ENCODE assay signal across 8 cellular contexts in genomic region chr7:132614428-132615076, GRCh38. TPM values are rescaled to one million over a fixed set of nuclear protein-coding genes. Genes with fewer than 3 reads are reported as not detected.
DNase-seq lines count a peak whose midpoint lies in the region; ATAC-seq and TF ChIP-seq lines count a peak whose summit lies in the region.

No MANE protein-coding gene starts in this region.

- H3K4me3 ChIP-seq in parathyroid adenoma (ENCODE audit: low read depth, low read length) = no peak overlapping the region

- no peak overlapping the region for H3K27ac ChIP-seq in parathyroid adenoma

- H3K9ac ChIP-seq in parathyroid adenoma = no peak overlapping the region

- peak overlapping the region; percentile 65 for H3K4me3 Mint-ChIP-seq in glutamatergic neuron (ENCODE audit: unreplicated experiment)

- H3K9me3 ChIP-seq in parathyroid adenoma (ENCODE audit: control insufficient read depth, low read length) = peaks cover 5% of the 10 kb centered on the region

- peak overlapping the region; percentile 67 for H2AFZ ChIP-seq in parathyroid adenoma

- H3K4me1 ChIP-seq in parathyroid adenoma = no peaks in the 10 kb centered on the region

- H3K27me3 ChIP-seq in parathyroid adenoma (ENCODE audit: control insufficient read depth, insufficient read depth, low read length) = no peaks in the 10 kb centered on the region

- TF ChIP-seq CTCF in glutamatergic neuron (IDR thresholded peaks at IDR 0.05; ENCODE audit: partially characterized antibody, unreplicated experiment) (peak; percentile 20), parathyroid adenoma (IDR thresholded peaks at IDR 0.05) (peak; percentile 13)

- peaks cover 18% of the 10 kb centered on the region for H3K4me1 Mint-ChIP-seq in glutamatergic neuron (ENCODE audit: low read depth, unreplicated experiment)

- no peaks in the 10 kb centered on the region for H3K36me3 Mint-ChIP-seq in glutamatergic neuron (ENCODE audit: unreplicated experiment)

- no peaks in the 10 kb centered on the region for H3K79me2 ChIP-seq in parathyroid adenoma

- peak; percentile 79 for DNase-seq in ELF-1 (ENCODE audit: low read depth, low spot score)
- DNase-seq in NOMO-1 treated with DMSO at 0.1 percent for 48 hours (lab: John Stamatoyannopoulos, UW; ENCODE audit: unreplicated experiment) = peak; percentile 1
- DNase-seq in glutamatergic neuron = peak; percentile 33
- no peak for DNase-seq in NCI-H1930 (lab: John Stamatoyannopoulos, UW)
- no peak for DNase-seq in stimulated activated naive CD4-positive, alpha-beta T cell treated with Interleukin-2 at 50 U/mL for 16 hours (lab: John Stamatoyannopoulos, UW)

- peaks cover 6% of the 10 kb centered on the region for H3K27me3 Mint-ChIP-seq in glutamatergic neuron (ENCODE audit: unreplicated experiment)

- ATAC-seq in GM21786 (IDR thresholded peaks at IDR 0.05; ENCODE audit: unreplicated experiment) (no peak), GM19035 (IDR thresholded peaks at IDR 0.05; ENCODE audit: unreplicated experiment) (no peak)

- no peak overlapping the region for H3K27ac Mint-ChIP-seq in glutamatergic neuron (ENCODE audit: unreplicated experiment)

- no peaks in the 10 kb centered on the region for H3K36me3 ChIP-seq in parathyroid adenoma (ENCODE audit: control insufficient read depth, insufficient read depth, low read length)

- H3K4me2 ChIP-seq in parathyroid adenoma (ENCODE audit: low read length) = peak overlapping the region; percentile 45

- H3K9me3 Mint-ChIP-seq in glutamatergic neuron (ENCODE audit: unreplicated experiment) = no peaks in the 10 kb centered on the region

RNA-seq across cellular contexts. Expression of gene PLXNA4, which starts 38.3 kb away (rescaled TPM):
- total RNA-seq in glutamatergic neuron (ENCODE audit: unreplicated experiment) = 16.2 TPM

Comparison
In these comparisons a context has a peak if more than half of its experiments do, and no peak if none do; other contexts are left out.
1. DNase-seq: peak in ELF-1 (single experiment), NOMO-1 treated with DMSO at 0.1 percent for 48 hours (single experiment) and glutamatergic neuron (single experiment); none in NCI-H1930 (0 of 2) and stimulated activated naive CD4-positive, alpha-beta T cell treated with Interleukin-2 at 50 U/mL for 16 hours (single experiment).